ENCODE assay signal across 1 cellular context in the genomic region with DNA sequence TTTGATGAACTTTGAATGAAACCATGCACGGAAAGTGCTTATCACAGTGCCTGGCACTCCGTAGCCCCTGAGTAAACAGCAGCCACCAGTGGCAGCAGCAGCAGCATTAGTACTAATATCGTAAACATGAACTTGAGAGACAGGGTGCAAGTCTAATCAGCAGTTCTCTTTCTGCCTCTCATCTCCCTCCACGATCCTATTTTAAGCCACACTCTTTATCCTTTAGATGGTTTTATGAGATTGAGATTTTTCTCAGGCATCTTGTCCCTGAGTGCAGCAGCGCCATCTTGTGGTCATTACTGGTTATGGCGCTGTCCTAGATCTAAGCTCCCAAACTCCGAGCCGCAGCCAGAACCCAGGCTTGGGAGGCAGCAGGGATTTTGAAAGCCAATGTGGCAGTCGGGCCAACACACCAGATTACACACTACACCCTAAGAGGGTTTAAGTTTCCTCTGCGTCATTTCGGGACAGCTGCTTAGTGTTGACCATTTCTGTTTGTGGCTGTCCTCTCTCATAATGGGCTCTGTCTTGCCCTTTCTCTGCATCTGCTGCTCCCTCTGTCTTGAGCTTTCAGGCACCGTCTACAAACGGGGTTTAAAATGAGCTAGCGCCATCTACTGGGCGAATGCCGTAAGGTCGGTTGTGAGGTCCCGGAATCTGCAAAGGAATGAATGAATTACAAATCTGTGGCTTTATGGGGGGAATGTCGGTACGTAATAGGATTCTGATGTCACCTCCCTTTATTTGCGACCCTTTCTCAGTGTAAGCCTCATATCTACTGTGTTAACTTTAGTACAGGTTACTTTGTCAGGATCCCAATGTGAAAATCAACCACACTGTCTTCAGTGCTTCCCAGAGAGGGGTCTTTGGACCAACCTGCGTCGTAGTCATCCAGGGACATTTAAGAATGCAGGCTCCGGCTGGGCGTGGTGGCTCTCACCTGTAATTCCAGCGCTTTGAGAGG.
TF ChIP-seq lines count a peak whose summit lies in the region.

No MANE protein-coding gene starts in this region.

TF ChIP-seq in K562, 482 proteins besides CTCF, POLR2A, EP300 and RAD21 (continued from another document):
- TF ChIP-seq, protein P1, sequence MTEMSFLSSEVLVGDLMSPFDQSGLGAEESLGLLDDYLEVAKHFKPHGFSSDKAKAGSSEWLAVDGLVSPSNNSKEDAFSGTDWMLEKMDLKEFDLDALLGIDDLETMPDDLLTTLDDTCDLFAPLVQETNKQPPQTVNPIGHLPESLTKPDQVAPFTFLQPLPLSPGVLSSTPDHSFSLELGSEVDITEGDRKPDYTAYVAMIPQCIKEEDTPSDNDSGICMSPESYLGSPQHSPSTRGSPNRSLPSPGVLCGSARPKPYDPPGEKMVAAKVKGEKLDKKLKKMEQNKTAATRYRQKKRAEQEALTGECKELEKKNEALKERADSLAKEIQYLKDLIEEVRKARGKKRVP (CRISPR knock-in tag; IDR thresholded peaks at IDR 0.05) = no peak
- peak; percentile 11; the same call in 1 of the 2 replicates for TF ChIP-seq TFAP4 (CRISPR knock-in tag; IDR thresholded peaks at IDR 0.05; ENCODE audit: borderline replicate concordance)
- TF ChIP-seq ZNF561 (CRISPR knock-in tag; conservative IDR thresholded peaks at IDR 0.05) = no peak
- TF ChIP-seq FOXA1 (IDR thresholded peaks at IDR 0.05; ENCODE audit: borderline replicate concordance) = no peak
- no peak for TF ChIP-seq KAT7 (CRISPR knock-in tag; IDR thresholded peaks at IDR 0.05; ENCODE audit: borderline replicate concordance)
- TF ChIP-seq, protein P2, sequence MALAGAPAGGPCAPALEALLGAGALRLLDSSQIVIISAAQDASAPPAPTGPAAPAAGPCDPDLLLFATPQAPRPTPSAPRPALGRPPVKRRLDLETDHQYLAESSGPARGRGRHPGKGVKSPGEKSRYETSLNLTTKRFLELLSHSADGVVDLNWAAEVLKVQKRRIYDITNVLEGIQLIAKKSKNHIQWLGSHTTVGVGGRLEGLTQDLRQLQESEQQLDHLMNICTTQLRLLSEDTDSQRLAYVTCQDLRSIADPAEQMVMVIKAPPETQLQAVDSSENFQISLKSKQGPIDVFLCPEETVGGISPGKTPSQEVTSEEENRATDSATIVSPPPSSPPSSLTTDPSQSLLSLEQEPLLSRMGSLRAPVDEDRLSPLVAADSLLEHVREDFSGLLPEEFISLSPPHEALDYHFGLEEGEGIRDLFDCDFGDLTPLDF (CRISPR knock-in tag; IDR thresholded peaks at IDR 0.05) = 0 out of 2 replicates have a peak, but pooled peaks have one; percentile 46
- no peak for TF ChIP-seq TAF1 (IDR thresholded peaks at IDR 0.05; ENCODE audit: control insufficient read depth, extremely low read depth, insufficient read depth, low read length, severe bottlenecking)
- no peak for TF ChIP-seq GABPB1 (CRISPR knock-in tag; IDR thresholded peaks at IDR 0.05)
- TF ChIP-seq LCOR (CRISPR knock-in tag; IDR thresholded peaks at IDR 0.05) = 0 out of 2 replicates have a peak, but pooled peaks have one; percentile 20
- TF ChIP-seq SMARCC2 (IDR thresholded peaks at IDR 0.05; ENCODE audit: low read depth) = no peak
- TF ChIP-seq MBD2 (IDR thresholded peaks at IDR 0.05; ENCODE audit: borderline replicate concordance, low read depth) = no peak
- TF ChIP-seq KDM4B (IDR thresholded peaks at IDR 0.05; ENCODE audit: borderline replicate concordance in 2 of 2, low read depth in 1 of 2) = no peak
- TF ChIP-seq E2F4 (CRISPR knock-in tag; IDR thresholded peaks at IDR 0.05; ENCODE audit: low read depth) = no peak
- peak; percentile 44; the same call in 1 of the 2 replicates for TF ChIP-seq SMARCA5 (IDR thresholded peaks at IDR 0.05)
- peak; percentile 38 for TF ChIP-seq CTCFL (IDR thresholded peaks at IDR 0.05; ENCODE audit: borderline replicate concordance, insufficient read depth, low read depth, low read length, poor library complexity, severe bottlenecking)
- TF ChIP-seq ETV6 (IDR thresholded peaks at IDR 0.05; ENCODE audit: borderline replicate concordance in 1 of 2, low read depth in 2 of 2, low read length in 1 of 2) = no peak
- TF ChIP-seq ETV6 (CRISPR knock-in tag; IDR thresholded peaks at IDR 0.05; ENCODE audit: borderline replicate concordance) = no peak
- TF ChIP-seq, protein P3, sequence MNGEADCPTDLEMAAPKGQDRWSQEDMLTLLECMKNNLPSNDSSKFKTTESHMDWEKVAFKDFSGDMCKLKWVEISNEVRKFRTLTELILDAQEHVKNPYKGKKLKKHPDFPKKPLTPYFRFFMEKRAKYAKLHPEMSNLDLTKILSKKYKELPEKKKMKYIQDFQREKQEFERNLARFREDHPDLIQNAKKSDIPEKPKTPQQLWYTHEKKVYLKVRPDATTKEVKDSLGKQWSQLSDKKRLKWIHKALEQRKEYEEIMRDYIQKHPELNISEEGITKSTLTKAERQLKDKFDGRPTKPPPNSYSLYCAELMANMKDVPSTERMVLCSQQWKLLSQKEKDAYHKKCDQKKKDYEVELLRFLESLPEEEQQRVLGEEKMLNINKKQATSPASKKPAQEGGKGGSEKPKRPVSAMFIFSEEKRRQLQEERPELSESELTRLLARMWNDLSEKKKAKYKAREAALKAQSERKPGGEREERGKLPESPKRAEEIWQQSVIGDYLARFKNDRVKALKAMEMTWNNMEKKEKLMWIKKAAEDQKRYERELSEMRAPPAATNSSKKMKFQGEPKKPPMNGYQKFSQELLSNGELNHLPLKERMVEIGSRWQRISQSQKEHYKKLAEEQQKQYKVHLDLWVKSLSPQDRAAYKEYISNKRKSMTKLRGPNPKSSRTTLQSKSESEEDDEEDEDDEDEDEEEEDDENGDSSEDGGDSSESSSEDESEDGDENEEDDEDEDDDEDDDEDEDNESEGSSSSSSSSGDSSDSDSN (IDR thresholded peaks at IDR 0.05; ENCODE audit: borderline replicate concordance in 1 of 2, low read depth in 2 of 2, low read length in 2 of 2) = 0 out of 4 replicates have a peak, but pooled peaks of 1 of the 2 experiments have one; percentile 47
- TF ChIP-seq CTBP1 (IDR thresholded peaks at IDR 0.05; ENCODE audit: borderline replicate concordance) = peak; percentile 39; the same call in 1 of the 2 replicates
- no peak for TF ChIP-seq ZNF41 (CRISPR knock-in tag; conservative IDR thresholded peaks at IDR 0.05)
- no peak for TF ChIP-seq GATA2 (CRISPR knock-in tag; IDR thresholded peaks at IDR 0.05)
- TF ChIP-seq GTF2E2 (tag; IDR thresholded peaks at IDR 0.05) = no peak
- no peak for TF ChIP-seq COPS2 (conservative IDR thresholded peaks at IDR 0.05)
- peak; percentile 59; the same call in 1 of the 2 replicates for TF ChIP-seq CC2D1A (IDR thresholded peaks at IDR 0.05)
- no peak for TF ChIP-seq PKNOX1 (IDR thresholded peaks at IDR 0.05)
- TF ChIP-seq ESRRA (IDR thresholded peaks at IDR 0.05; ENCODE audit: borderline replicate concordance, low read depth) = peak; percentile 58; the same call in 1 of the 2 replicates
- TF ChIP-seq, protein P4, sequence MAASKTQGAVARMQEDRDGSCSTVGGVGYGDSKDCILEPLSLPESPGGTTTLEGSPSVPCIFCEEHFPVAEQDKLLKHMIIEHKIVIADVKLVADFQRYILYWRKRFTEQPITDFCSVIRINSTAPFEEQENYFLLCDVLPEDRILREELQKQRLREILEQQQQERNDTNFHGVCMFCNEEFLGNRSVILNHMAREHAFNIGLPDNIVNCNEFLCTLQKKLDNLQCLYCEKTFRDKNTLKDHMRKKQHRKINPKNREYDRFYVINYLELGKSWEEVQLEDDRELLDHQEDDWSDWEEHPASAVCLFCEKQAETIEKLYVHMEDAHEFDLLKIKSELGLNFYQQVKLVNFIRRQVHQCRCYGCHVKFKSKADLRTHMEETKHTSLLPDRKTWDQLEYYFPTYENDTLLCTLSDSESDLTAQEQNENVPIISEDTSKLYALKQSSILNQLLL (CRISPR knock-in tag; IDR thresholded peaks at IDR 0.05; ENCODE audit: borderline replicate concordance) = no peak
- TF ChIP-seq ZNF24 (IDR thresholded peaks at IDR 0.05) = peak; percentile 94
- TF ChIP-seq PHF8 (IDR thresholded peaks at IDR 0.05; ENCODE audit: borderline replicate concordance, low read length) = no peak
- no peak for TF ChIP-seq MTF1 (CRISPR knock-in tag; IDR thresholded peaks at IDR 0.05; ENCODE audit: borderline replicate concordance)
